6 cellular contexts compared by ENCODE assay signal in genomic region chr1:83218036-83218716, GRCh38.
A peak's percentile ranks its signal among the peaks of the same experiment; 100 is the strongest.
DNase-seq lines count a peak whose midpoint lies in the region; FAIRE-seq and TF ChIP-seq lines count a peak whose summit lies in the region.
"Not testable (repeated sequence)": the region's sequence is repeated elsewhere in the genome, so short reads cannot be mapped to it uniquely, and the experiment has no call there.

No MANE protein-coding gene starts in this region.

- not testable (repeated sequence) for H3K4me1 Mint-ChIP-seq in astrocyte (ENCODE audit: low read depth, unreplicated experiment); endodermal cell

- not testable (repeated sequence) for H3K79me2 ChIP-seq in astrocyte (ENCODE audit: insufficient read depth, low read length)

- intact Hi-C loops in thyroid gland (cut with DNase I) = not testable (repeated sequence)

- not testable (repeated sequence) for H2AFZ ChIP-seq in astrocyte (ENCODE audit: low read depth, low read length)

- not testable (repeated sequence) for H4K20me1 ChIP-seq in astrocyte (ENCODE audit: insufficient read depth, low read length)

- not testable (repeated sequence) for H3K27me3 ChIP-seq in HUES48 (ENCODE audit: control insufficient read depth, insufficient read depth, low read length); astrocyte (ENCODE audit: insufficient read depth, low read length); endodermal cell (ENCODE audit: control insufficient read depth, insufficient read depth, low read length, poor library complexity, severe bottlenecking); thyroid gland

- H3K27ac Mint-ChIP-seq in astrocyte (ENCODE audit: unreplicated experiment) = not testable (repeated sequence)
- H3K27ac Mint-ChIP-seq in endodermal cell = peak overlapping the region; percentile 12

- not testable (repeated sequence) for H3K9ac ChIP-seq in HUES48 (ENCODE audit: low read depth, low read length); astrocyte (ENCODE audit: low read length); endodermal cell (ENCODE audit: extremely low read depth, low read length, poor library complexity, severe bottlenecking)

- not testable (repeated sequence) for H3K4me3 ChIP-seq in HUES48 (ENCODE audit: low read depth, low read length); astrocyte (ENCODE audit: insufficient read depth, low read depth, low read length); endodermal cell (ENCODE audit: low read length); thyroid gland (replicated peaks in 1 of 3)

- not testable (repeated sequence) for H3K9me3 ChIP-seq in HUES48 (ENCODE audit: control insufficient read depth, insufficient read depth, low read length); astrocyte (ENCODE audit: insufficient read depth, low read depth, low read length); endodermal cell (ENCODE audit: control insufficient read depth, low read length); thyroid gland

- not testable (repeated sequence) for H3K36me3 Mint-ChIP-seq in astrocyte (ENCODE audit: low read depth, unreplicated experiment); endodermal cell (ENCODE audit: low read depth)

- DNase-seq in DMS79 treated with DMSO at 0.1 percent for 48 hours (lab: John Stamatoyannopoulos, UW) = peak; percentile 57
- DNase-seq in NCI-H69 (lab: John Stamatoyannopoulos, UW) = peak; percentile 2
- not testable (repeated sequence) for DNase-seq in astrocyte (ENCODE audit: low read depth)
- peak; percentile 48 for DNase-seq in endodermal cell
- DNase-seq in thyroid gland = peak; percentile 1 to 9

- TF ChIP-seq CTCF in astrocyte (IDR thresholded peaks at IDR 0.05; ENCODE audit: insufficient read depth, low read depth, low read length); endodermal cell (conservative IDR thresholded peaks at IDR 0.05); thyroid gland (IDR thresholded peaks at IDR 0.05): not testable (repeated sequence)

- H3K9me3 Mint-ChIP-seq in astrocyte (ENCODE audit: unreplicated experiment); endodermal cell: not testable (repeated sequence)

- H3K4me3 Mint-ChIP-seq in astrocyte (ENCODE audit: unreplicated experiment); endodermal cell: not testable (repeated sequence)

- not testable (repeated sequence) for H3K4me2 ChIP-seq in astrocyte (ENCODE audit: low read length)

- 56% methylated on average over 4 of the region's 5 CpGs; no CpG with 5 or more reads in 1 of the 2 experiments for WGBS in endodermal cell (ENCODE audit: insufficient coverage in 1 of 2, insufficient read length in 1 of 2), 2 experiments
- 54 to 55% methylated on average over 5 of the region's 5 CpGs for WGBS in thyroid gland, 2 donors

- not testable (repeated sequence) for H3K27me3 Mint-ChIP-seq in astrocyte (ENCODE audit: low read depth, unreplicated experiment); endodermal cell (ENCODE audit: insufficient read depth)

- H3K27ac ChIP-seq in HUES48 (ENCODE audit: low read depth, low read length) (peak overlapping the region; percentile 11), thyroid gland (peak overlapping the region in 1 of 3 donors; percentile 16)
- H3K27ac ChIP-seq in astrocyte (ENCODE audit: low read depth, low read length); endodermal cell (ENCODE audit: low read depth, low read length): not testable (repeated sequence)

- peak; percentile 5 for FAIRE-seq in astrocyte (lab: Jason Lieb, UNC)

- H3K4me1 ChIP-seq in HUES48 (ENCODE audit: control insufficient read depth, insufficient read depth, low read length) = peaks cover 15% of the 10 kb centered on the region
- H3K4me1 ChIP-seq in astrocyte (ENCODE audit: insufficient read depth, low read length); endodermal cell (ENCODE audit: control insufficient read depth, insufficient read depth, low read length): not testable (repeated sequence)
- peaks cover 0 to 12% of the 10 kb centered on the region in 2 donors for H3K4me1 ChIP-seq in thyroid gland

- TF ChIP-seq POLR2A in thyroid gland (IDR thresholded peaks at IDR 0.05) = not testable (repeated sequence)

- H3K36me3 ChIP-seq in HUES48 (ENCODE audit: control insufficient read depth, insufficient read depth, low read length); astrocyte (ENCODE audit: insufficient read depth, low read length); endodermal cell (ENCODE audit: control insufficient read depth, insufficient read depth, low read length); thyroid gland: not testable (repeated sequence)
